ENCODE assay signal across 9 cellular contexts in genomic region chr18:35071819-35072247, GRCh38. TPM values are rescaled to one million over a fixed set of nuclear protein-coding genes. Genes with fewer than 3 reads are reported as not detected.
DNase-seq lines count a peak whose midpoint lies in the region; ATAC-seq, FAIRE-seq and TF ChIP-seq lines count a peak whose summit lies in the region.
"Had no signal": no experiment of that assay in that cellular context is flagged by ENCODE, and none has a peak within 500 bp of the region (broad histone marks: within the 10 kb centered on the region; RNA-seq: fewer than 3 reads in every experiment).

No MANE protein-coding gene starts in this region.

- H3K4me2 ChIP-seq in astrocyte (ENCODE audit: low read length) = no peak overlapping the region
- no peak overlapping the region for H3K4me2 ChIP-seq in hepatocyte
- no peak overlapping the region for H3K4me2 ChIP-seq in H9 (ENCODE audit: insufficient read depth, insufficient read length, low read length)

- H3K36me3 Mint-ChIP-seq in astrocyte (ENCODE audit: low read depth, unreplicated experiment) = peaks cover 5% of the 10 kb centered on the region
- peaks cover 8% of the 10 kb centered on the region for H3K36me3 Mint-ChIP-seq in mesothelial cell of epicardium
- H3K36me3 Mint-ChIP-seq in H9 (ENCODE audit: insufficient read depth in 1 of 3, low read depth in 3 of 3) = peaks cover 0 to 9% (median 0%) of the 10 kb centered on the region in 3 experiments; a peak in 2 of 7 replicates

- no peak overlapping the region for H3T11ph ChIP-seq in H9 (ENCODE audit: low read length)

- TF ChIP-seq CTCF in astrocyte (IDR thresholded peaks at IDR 0.05; ENCODE audit: insufficient read depth, low read depth, low read length) (no peak), hepatocyte (IDR thresholded peaks at IDR 0.05; ENCODE audit: poor library complexity) (no peak), mesothelial cell of epicardium (IDR thresholded peaks at IDR 0.05; ENCODE audit: unreplicated experiment) (no peak), H9 (conservative IDR thresholded peaks at IDR 0.05) (no peak)

- peak; percentile 13 for FAIRE-seq in astrocyte (lab: Jason Lieb, UNC)

- H3K23me2 ChIP-seq in H9 (ENCODE audit: insufficient read length, low read depth, low read length, poor library complexity, severe bottlenecking) = no peaks in the 10 kb centered on the region

- H2AFZ ChIP-seq in astrocyte (ENCODE audit: low read depth, low read length) (no peak overlapping the region), hepatocyte (no peak overlapping the region), H9 (ENCODE audit: low read length) (no peak overlapping the region)

- intact Hi-C loops in sciatic nerve (cut with DNase I) (no loop called here), aorta (cut with DNase I) (no loop called here)

- no peak overlapping the region for H2BK120ac ChIP-seq in H9 (ENCODE audit: low read depth, low read length, poor library complexity, severe bottlenecking)

- 77% methylated on average over 3 of the region's 3 CpGs for WGBS in hepatocyte (ENCODE audit: low lambda C conversion rate, missing lambda C conversion rate)
- 11 to 12% methylated on average over 3 of the region's 3 CpGs for WGBS in aorta, 2 donors
- no CpG with 5 or more reads among the region's 3 CpGs for WGBS in H9 (ENCODE audit: extremely low coverage, insufficient read length, low lambda C conversion rate)

- H3K4me3 ChIP-seq in astrocyte (ENCODE audit: insufficient read depth, low read depth, low read length) (no peak overlapping the region), hepatocyte (no peak overlapping the region), aorta (ENCODE audit: low read length in 2 of 2) (no peak overlapping the region)

- H2BK20ac ChIP-seq in H9 (ENCODE audit: low read depth, low read length, poor library complexity, severe bottlenecking) = no peak overlapping the region

- H3K27ac Mint-ChIP-seq in astrocyte (ENCODE audit: unreplicated experiment) = peak overlapping the region; percentile 68
- H3K27ac Mint-ChIP-seq in mesothelial cell of epicardium = no peak overlapping the region
- peak overlapping the region in 1 of 3 experiments; percentile 68; a peak in 1 of 7 replicates for H3K27ac Mint-ChIP-seq in H9

- H3K4me3 Mint-ChIP-seq in astrocyte (ENCODE audit: unreplicated experiment) = no peak overlapping the region
- no peak overlapping the region for H3K4me3 Mint-ChIP-seq in mesothelial cell of epicardium
- no peak overlapping the region for H3K4me3 Mint-ChIP-seq in H9

- H3K4me1 ChIP-seq in astrocyte (ENCODE audit: insufficient read depth, low read length) (peaks cover 6% of the 10 kb centered on the region), hepatocyte (ENCODE audit: insufficient read depth) (no peaks in the 10 kb centered on the region), aorta (ENCODE audit: control insufficient read depth in 1 of 2, insufficient read depth in 2 of 2, low read length in 2 of 2) (peaks cover 8 to 9% of the 10 kb centered on the region in 2 donors), H9 (ENCODE audit: insufficient read depth, low read length) (no peaks in the 10 kb centered on the region)

- H4K20me1 ChIP-seq in astrocyte (ENCODE audit: insufficient read depth, low read length) (no peaks in the 10 kb centered on the region), hepatocyte (ENCODE audit: insufficient read depth, poor library complexity, severe bottlenecking) (no peaks in the 10 kb centered on the region), H9 (ENCODE audit: control insufficient read depth, insufficient read depth, insufficient read length) (no peaks in the 10 kb centered on the region)

- H2AK5ac ChIP-seq in H9 (ENCODE audit: insufficient read length, low read length) = no peak overlapping the region

- H3K9me3 Mint-ChIP-seq in astrocyte (ENCODE audit: unreplicated experiment) (no peaks in the 10 kb centered on the region), mesothelial cell of epicardium (no peaks in the 10 kb centered on the region), H9 (no peaks in the 10 kb centered on the region)

- H2BK5ac ChIP-seq in H9 (ENCODE audit: insufficient read length, low read length) = no peak overlapping the region

- ATAC-seq in GM18907 (IDR thresholded peaks at IDR 0.05; ENCODE audit: unreplicated experiment) (peak; percentile 80), HG02870 (IDR thresholded peaks at IDR 0.05; ENCODE audit: unreplicated experiment) (peak; percentile 68), sciatic nerve (peak; percentile 42), aorta (ENCODE audit: low FRiP score) (no peak)

- DNase-seq in astrocyte (ENCODE audit: low read depth) = peak; percentile 11
- no peak for DNase-seq in sciatic nerve (ENCODE audit: low spot score)
- no peak for DNase-seq in hepatocyte (ENCODE audit: low spot score)
- DNase-seq in aorta = no peak
- no peak for DNase-seq in mesothelial cell of epicardium (ENCODE audit: low spot score in 2 of 2, unreplicated experiment in 2 of 2)
- DNase-seq in H9 = no peak
- DNase-seq: activated CD4-positive, CD25-positive, alpha-beta regulatory T cell had no signal

- H4K8ac ChIP-seq in H9 (replicated peaks; ENCODE audit: insufficient read length, low read depth, low read length) = no peak overlapping the region

- no peaks in the 10 kb centered on the region for H3K27me3 ChIP-seq in astrocyte (ENCODE audit: insufficient read depth, low read length)
- H3K27me3 ChIP-seq in hepatocyte = no peaks in the 10 kb centered on the region
- H3K27me3 ChIP-seq in aorta (ENCODE audit: control insufficient read depth in 1 of 2, insufficient read depth in 2 of 2, low read length in 1 of 2) = no peaks in the 10 kb centered on the region
- no peaks in the 10 kb centered on the region for H3K27me3 ChIP-seq in H9 (ENCODE audit: insufficient read depth, low read length)

- H2BK12ac ChIP-seq in H9 (ENCODE audit: insufficient read length, low read depth, low read length) = no peak overlapping the region

- no peak overlapping the region for H4K5ac ChIP-seq in H9 (ENCODE audit: insufficient read length, low read depth, low read length)

- no peak overlapping the region for H2BK15ac ChIP-seq in H9 (ENCODE audit: low read depth, low read length)

- H3K27me3 Mint-ChIP-seq in astrocyte (ENCODE audit: low read depth, unreplicated experiment) (no peaks in the 10 kb centered on the region), mesothelial cell of epicardium (ENCODE audit: low read depth) (no peaks in the 10 kb centered on the region), H9 (ENCODE audit: low read depth) (no peaks in the 10 kb centered on the region)

- H3K9me3 ChIP-seq in astrocyte (ENCODE audit: insufficient read depth, low read depth, low read length) = no peaks in the 10 kb centered on the region
- no peaks in the 10 kb centered on the region for H3K9me3 ChIP-seq in hepatocyte (ENCODE audit: low read depth)
- no peaks in the 10 kb centered on the region for H3K9me3 ChIP-seq in aorta (ENCODE audit: control insufficient read depth, low read length)
- H3K9me3 ChIP-seq in H9 (ENCODE audit: control insufficient read depth, low read depth, low read length) = no peaks in the 10 kb centered on the region

- no peak overlapping the region for H3K14ac ChIP-seq in H9 (ENCODE audit: insufficient read depth, low read length)

- no peaks in the 10 kb centered on the region for H3K79me1 ChIP-seq in H9 (ENCODE audit: insufficient read depth, low read depth, low read length, poor library complexity, severe bottlenecking)

- H3K18ac ChIP-seq in H9 (ENCODE audit: insufficient read length, low read depth, low read length) = no peak overlapping the region

- no peak overlapping the region for H3K56ac ChIP-seq in H9 (ENCODE audit: insufficient read length, low read depth, low read length)

- H3K79me2 ChIP-seq in astrocyte (ENCODE audit: insufficient read depth, low read length) (no peaks in the 10 kb centered on the region), hepatocyte (no peaks in the 10 kb centered on the region), H9 (ENCODE audit: insufficient read depth, low read length) (no peaks in the 10 kb centered on the region)

- no peaks in the 10 kb centered on the region for H3K9me2 ChIP-seq in hepatocyte (replicated peaks; ENCODE audit: insufficient read depth)

- no peak overlapping the region for H3K27ac ChIP-seq in astrocyte (ENCODE audit: low read depth, low read length)
- no peak overlapping the region for H3K27ac ChIP-seq in hepatocyte
- H3K27ac ChIP-seq in aorta (ENCODE audit: low read depth in 1 of 2, low read length in 2 of 2) = peak overlapping the region in 1 of 2 donors; percentile 85
- no peak overlapping the region for H3K27ac ChIP-seq in H9 (ENCODE audit: insufficient read length, low read depth, low read length)

- H3K36me3 ChIP-seq in astrocyte (ENCODE audit: insufficient read depth, low read length) = no peaks in the 10 kb centered on the region
- no peaks in the 10 kb centered on the region for H3K36me3 ChIP-seq in hepatocyte (replicated peaks; ENCODE audit: insufficient read depth, low read depth)
- H3K36me3 ChIP-seq in aorta (ENCODE audit: control insufficient read depth in 1 of 2, insufficient read depth in 2 of 2, low read length in 1 of 2) = no peaks in the 10 kb centered on the region

- H3K23ac ChIP-seq in H9 (ENCODE audit: insufficient read length, low read depth, low read length) = no peak overlapping the region

- no peak overlapping the region for H3K4ac ChIP-seq in H9 (ENCODE audit: low read depth, low read length)

- no peak overlapping the region for H4K91ac ChIP-seq in H9 (ENCODE audit: insufficient read length, low read depth, low read length)

- H3K4me1 Mint-ChIP-seq in astrocyte (ENCODE audit: low read depth, unreplicated experiment) (peaks cover 23% of the 10 kb centered on the region), mesothelial cell of epicardium (peaks cover 19% of the 10 kb centered on the region), H9 (peaks cover 13 to 17% of the 10 kb centered on the region in 2 experiments)

- H3K9ac ChIP-seq in astrocyte (ENCODE audit: low read length) = no peak overlapping the region
- no peak overlapping the region for H3K9ac ChIP-seq in H9 (ENCODE audit: extremely low read depth, insufficient read length, low read length)

RNA-seq across cellular contexts. Expression of gene MAPRE2, which starts 30.6 kb away (rescaled TPM):
- 27.4 and 33.8 TPM in 2 replicates for total RNA-seq in astrocyte
- 51.8 TPM for total RNA-seq in sciatic nerve
- total RNA-seq in hepatocyte = 27.6 and 28.2 TPM in 2 replicates
- polyA plus RNA-seq in hepatocyte = 19.1 and 21.1 TPM in 2 replicates
- total RNA-seq in aorta = 10 to 100 TPM; 52.7 to 71.9 TPM
- 10 to 100 TPM; 22.5 to 36.5 TPM for polyA plus RNA-seq in aorta
- total RNA-seq in mesothelial cell of epicardium = 15.8 to 19.6 TPM (median 17.1 TPM) in 3 replicates
- total RNA-seq in H9 (2021) = 27.0 and 29.4 TPM in 2 replicates
